In the genomic region with DNA sequence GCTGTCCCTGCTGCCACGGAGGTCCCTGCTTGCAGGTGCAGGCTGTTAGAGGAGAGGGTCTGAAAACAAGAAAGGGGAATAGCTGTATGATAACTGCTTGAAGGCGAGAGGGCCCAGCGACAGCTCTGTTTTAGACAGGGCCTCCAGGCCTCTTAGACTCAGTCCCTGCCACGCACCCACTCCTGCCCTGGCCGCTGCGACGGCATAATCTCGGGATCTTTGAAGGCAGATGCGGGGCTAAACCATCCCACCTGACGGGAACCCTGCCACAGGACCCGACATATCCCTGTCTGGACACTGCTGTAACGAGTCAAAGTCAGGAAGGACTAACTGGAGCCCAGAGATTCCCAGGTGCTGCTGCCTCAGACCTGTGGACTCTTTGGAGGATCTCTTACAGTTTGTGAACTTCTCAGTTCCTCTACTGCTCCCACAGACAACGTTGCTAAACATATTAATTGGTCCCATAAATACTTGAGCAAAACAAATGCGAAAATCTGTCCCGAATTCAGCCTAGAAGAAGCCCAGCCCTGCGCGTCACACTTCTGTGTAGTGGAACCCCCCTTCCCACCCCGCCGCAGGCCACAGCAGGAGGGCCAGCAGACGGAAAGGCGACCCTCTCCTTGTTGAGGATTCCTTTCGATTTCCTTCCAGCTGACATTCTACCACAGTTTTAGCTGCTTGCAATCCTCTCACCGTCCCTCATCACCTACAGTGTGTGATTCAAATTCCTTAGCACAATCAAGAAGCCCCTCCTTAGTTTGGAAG, we compare ENCODE assay signal across 8 cellular contexts. TPM values are rescaled to one million over a fixed set of nuclear protein-coding genes. Genes with fewer than 3 reads are reported as not detected.
DNase-seq lines count a peak whose midpoint lies in the region; ATAC-seq and TF ChIP-seq lines count a peak whose summit lies in the region.

No MANE protein-coding gene starts in this region.

- H3K9me3 ChIP-seq in Loucy (ENCODE audit: insufficient read depth, low read depth, low read length) = no peaks in the 10 kb centered on the region
- no peaks in the 10 kb centered on the region for H3K9me3 ChIP-seq in lung (ENCODE audit: control insufficient read depth in 2 of 2, insufficient read depth in 1 of 2, low read length in 1 of 2)
- no peaks in the 10 kb centered on the region for H3K9me3 ChIP-seq in upper lobe of right lung

- ATAC-seq in GM21528 (IDR thresholded peaks at IDR 0.05; ENCODE audit: low FRiP score, unreplicated experiment) (peak; percentile 25), lung (ENCODE audit: insufficient read depth, low FRiP score) (no peak), upper lobe of right lung (peak; percentile 0)

- intact Hi-C loops in upper lobe of right lung (cut with DNase I) = no loop called here

- H3K27me3 ChIP-seq in Loucy (ENCODE audit: insufficient read depth, low read length, poor library complexity, severe bottlenecking) (no peaks in the 10 kb centered on the region), lung (ENCODE audit: control insufficient read depth, insufficient read depth) (no peaks in the 10 kb centered on the region), upper lobe of right lung (no peaks in the 10 kb centered on the region)

- no peaks in the 10 kb centered on the region for H3F3A ChIP-seq in Loucy (ENCODE audit: low read depth)

- peaks cover 48% of the 10 kb centered on the region for H3K79me2 ChIP-seq in Loucy (ENCODE audit: insufficient read depth, low read length)

- DNase-seq in D341Med (ENCODE audit: low spot score) = peak; percentile 62
- no peak for DNase-seq in lung (ENCODE audit: low spot score)
- no peak for DNase-seq in upper lobe of right lung
- no peak for DNase-seq in NCI-H524 (lab: John Stamatoyannopoulos, UW)
- no peak for DNase-seq in NCI-H446 treated with DMSO at 0.1 percent for 48 hours (lab: John Stamatoyannopoulos, UW)

- H3K36me3 ChIP-seq in Loucy (ENCODE audit: insufficient read depth, low read length) (peaks cover 1% of the 10 kb centered on the region; the same call in 1 of the 2 replicates), lung (ENCODE audit: control insufficient read depth in 2 of 2, insufficient read depth in 2 of 2, low read length in 2 of 2) (peaks cover 0 to 9% of the 10 kb centered on the region in 2 donors), upper lobe of right lung (peaks cover 10% of the 10 kb centered on the region)

- H3K4me2 ChIP-seq in Loucy (ENCODE audit: low read depth, low read length, poor library complexity, severe bottlenecking) = peak overlapping the region; percentile 79

- 4 to 8% methylated on average over 23 of the region's 23 CpGs for whole genome bisulfite sequencing in lung, 2 donors

- H4K20me1 ChIP-seq in Loucy (ENCODE audit: insufficient read depth, low read length, poor library complexity, severe bottlenecking) = peaks cover 39% of the 10 kb centered on the region

- H3K27ac ChIP-seq in cingulate gyrus (ENCODE audit: low read depth, low read length) (peak overlapping the region; percentile 78), lung (ENCODE audit: low read depth in 1 of 2, low read length in 1 of 2) (peak overlapping the region; percentile 90 to 98), upper lobe of right lung (peak overlapping the region; percentile 94)

- no peaks in the 10 kb centered on the region for H3K9me2 ChIP-seq in Loucy (replicated peaks; ENCODE audit: low read depth, low read length)

- H3K4me3 ChIP-seq in Loucy (ENCODE audit: low read length, poor library complexity, severe bottlenecking) (peak overlapping the region; percentile 93), lung (peak overlapping the region; percentile 83), upper lobe of right lung (peak overlapping the region; percentile 92)

- peak overlapping the region; percentile 80 for H2AFZ ChIP-seq in Loucy (ENCODE audit: low read length)

- TF ChIP-seq CTCF in Loucy (conservative IDR thresholded peaks at IDR 0.05; ENCODE audit: low read length) (no peak), lung (IDR thresholded peaks at IDR 0.05; ENCODE audit: control extremely low read depth, extremely low read depth) (no peak), upper lobe of right lung (IDR thresholded peaks at IDR 0.05) (no peak)

- H3K4me1 ChIP-seq in Loucy (ENCODE audit: insufficient read depth, low read length, poor library complexity, severe bottlenecking) = peaks cover 43% of the 10 kb centered on the region
- peaks cover 7 to 29% of the 10 kb centered on the region in 2 donors for H3K4me1 ChIP-seq in lung (ENCODE audit: control insufficient read depth in 2 of 2, insufficient read depth in 2 of 2, low read length in 2 of 2)
- peaks cover 42% of the 10 kb centered on the region for H3K4me1 ChIP-seq in upper lobe of right lung

- peak overlapping the region; percentile 96 for H3K9ac ChIP-seq in Loucy (ENCODE audit: low read depth, low read length, poor library complexity, severe bottlenecking)

RNA-seq across cellular contexts. Expression of a gene that starts 1.0 kb away (rescaled TPM):
- total RNA-seq in lung (10 to 100 TPM; 12.1 to 26.1 TPM), upper lobe of right lung (24.2 TPM)
- polyA plus RNA-seq in lung = 10 to 100 TPM; 28.1 to 29.4 TPM

RNA-seq across cellular contexts. Expression of a gene that starts 38.3 kb away (rescaled TPM):
- total RNA-seq in lung (1 to 10 TPM; 6.9 to 8.1 TPM), upper lobe of right lung (19.5 TPM)
- polyA plus RNA-seq in lung = 1 to 10 TPM; 4.8 to 6.3 TPM
